ENCODE assay signal across 8 cellular contexts in the genomic region with DNA sequence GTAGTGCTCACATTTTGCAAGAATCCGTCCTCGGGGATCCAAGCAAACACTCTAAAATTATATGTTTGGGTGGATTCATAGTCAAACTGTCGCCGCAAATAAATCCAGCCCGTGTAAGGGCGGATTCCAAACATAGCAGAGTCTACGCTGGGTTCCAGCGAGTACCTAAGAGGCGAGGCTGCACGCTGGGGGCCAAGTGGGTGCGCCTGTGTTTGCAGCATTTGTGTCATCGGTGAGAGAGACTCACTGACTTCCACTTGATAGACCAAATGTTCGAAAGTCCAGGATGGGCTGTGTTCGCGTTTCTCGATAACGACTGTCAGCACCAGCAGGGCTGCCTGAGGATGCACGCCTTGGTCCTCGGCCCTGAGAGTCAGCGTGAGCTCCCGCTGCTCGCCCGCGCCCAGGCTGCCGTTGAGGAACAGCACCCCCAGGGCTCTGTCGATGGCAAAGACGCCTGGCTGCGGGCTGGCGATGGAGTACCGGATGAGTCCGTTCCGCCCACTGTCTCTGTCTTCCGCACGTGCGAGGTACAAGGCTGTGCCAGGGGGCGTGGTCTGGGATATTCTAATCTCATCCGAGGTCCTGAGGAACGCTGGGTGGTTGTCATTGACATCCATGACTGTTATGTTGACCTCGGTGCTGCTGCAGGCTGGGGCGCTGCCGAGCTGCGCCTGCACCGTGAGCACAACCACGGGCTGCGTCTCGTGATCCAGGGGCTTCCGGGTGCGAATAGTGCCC.
DNase-seq lines count a peak whose midpoint lies in the region; ATAC-seq, FAIRE-seq and TF ChIP-seq lines count a peak whose summit lies in the region.

No MANE protein-coding gene starts in this region.

- H3K4me3 ChIP-seq in A549 = no peak overlapping the region; the same call in 2 of the 3 replicates

- no peak for TF ChIP-seq EP300 in A549 (IDR thresholded peaks at IDR 0.05)

- no peak overlapping the region for H3K27ac ChIP-seq in A549

- FAIRE-seq in A549 (lab: Jason Lieb, UNC) = no peak

- WGBS in A549 (ENCODE audit: missing lambda C conversion rate) = 10% methylated on average over 9 of the region's 48 CpGs

- peak overlapping the region; percentile 54 for H3K4me2 ChIP-seq in A549

- TF ChIP-seq RAD21 in A549 (conservative IDR thresholded peaks at IDR 0.05 in 1 of 2, IDR thresholded peaks at IDR 0.05 in 1 of 2) = no peak

- no peaks in the 10 kb centered on the region for H3K36me3 Mint-ChIP-seq in activated CD4-positive, alpha-beta T cell treated with anti-CD3 and anti-CD28 coated beads, Interleukin-2, amount 10 ng/mL, durations not matched to agents 7 days and 5 days (ENCODE audit: low read depth)
- no peaks in the 10 kb centered on the region for H3K36me3 Mint-ChIP-seq in natural killer cell treated with Interleukin-12 subunit alpha and Interleukin-12 subunit beta and Interleukin-15 and Interleukin-18, amount 100 ng/mL, for 72 hours

- ATAC-seq in A549 (peak; percentile 24 to 50; a peak in 3 of 6 replicates), GM19395 (IDR thresholded peaks at IDR 0.05; ENCODE audit: unreplicated experiment) (peak; percentile 90), HG03558 (IDR thresholded peaks at IDR 0.05; ENCODE audit: extremely low read depth, unreplicated experiment) (peak; percentile 80)
- ATAC-seq in natural killer cell treated with Interleukin-12 subunit alpha and Interleukin-12 subunit beta and Interleukin-15 and Interleukin-18, amount 100 ng/mL, for 72 hours = peak; percentile 65 to 67

- H3K9me3 ChIP-seq in A549 = no peaks in the 10 kb centered on the region

- peaks cover 13% of the 10 kb centered on the region for H3K4me1 Mint-ChIP-seq in activated CD4-positive, alpha-beta T cell treated with anti-CD3 and anti-CD28 coated beads, Interleukin-2, amount 10 ng/mL, durations not matched to agents 7 days and 5 days
- peaks cover 0 to 4% of the 10 kb centered on the region in 2 donors for H3K4me1 Mint-ChIP-seq in natural killer cell treated with Interleukin-12 subunit alpha and Interleukin-12 subunit beta and Interleukin-15 and Interleukin-18, amount 100 ng/mL, for 72 hours (ENCODE audit: low read depth in 2 of 2)

- H3K4me1 ChIP-seq in A549 = 0 out of 3 replicates have a peak, but pooled peaks cover 3% of the 10 kb centered on the region

- DNase-seq in A549 (ENCODE audit: low read depth in 1 of 2, low spot score in 1 of 2) (peak in 1 of 2 experiments; percentile 1), ecto neural progenitor cell (ENCODE audit: low spot score) (peak; percentile 74), superior temporal gyrus (ENCODE audit: extremely low spot score) (peak; percentile 48), cerebellar nuclear complex (lab: John Stamatoyannopoulos, UW) (no peak)
- peak; percentile 66 for DNase-seq in activated CD4-positive, alpha-beta T cell treated with anti-CD3 and anti-CD28 coated beads, Interleukin-2, amount 10 ng/mL, durations not matched to agents 7 days and 5 days
- no peak for DNase-seq in natural killer cell treated with Interleukin-12 subunit alpha and Interleukin-12 subunit beta and Interleukin-15 and Interleukin-18, amount 100 ng/mL, for 72 hours (ENCODE audit: low spot score)

- TF ChIP-seq POLR2A in A549 (IDR thresholded peaks at IDR 0.05; ENCODE audit: low read length) = no peak

- no peaks in the 10 kb centered on the region for H3K9me3 Mint-ChIP-seq in activated CD4-positive, alpha-beta T cell treated with anti-CD3 and anti-CD28 coated beads, Interleukin-2, amount 10 ng/mL, durations not matched to agents 7 days and 5 days
- H3K9me3 Mint-ChIP-seq in natural killer cell treated with Interleukin-12 subunit alpha and Interleukin-12 subunit beta and Interleukin-15 and Interleukin-18, amount 100 ng/mL, for 72 hours = no peaks in the 10 kb centered on the region

- CTCF ChIA-PET in A549 (lab: Yijun Ruan, JAX) = no interaction called here
- CTCF ChIA-PET in activated CD4-positive, alpha-beta T cell treated with anti-CD3 and anti-CD28 coated beads, Interleukin-2, amount 10 ng/mL, durations not matched to agents 7 days and 5 days (lab: Charles Lee) = interaction anchor here (0.6 to 0.7 kb wide), 2 partner anchors 11 to 41 kb away, joined by 3 to 6 read pairs; no protein-coding TSS in a partner anchor

- TF ChIP-seq CTCF in A549 (IDR thresholded peaks at IDR 0.05) = no peak

- H3K27me3 Mint-ChIP-seq in activated CD4-positive, alpha-beta T cell treated with anti-CD3 and anti-CD28 coated beads, Interleukin-2, amount 10 ng/mL, durations not matched to agents 7 days and 5 days = peaks cover 51% of the 10 kb centered on the region
- H3K27me3 Mint-ChIP-seq in natural killer cell treated with Interleukin-12 subunit alpha and Interleukin-12 subunit beta and Interleukin-15 and Interleukin-18, amount 100 ng/mL, for 72 hours = peaks cover 0 to 4% of the 10 kb centered on the region in 2 donors

- POLR2A ChIA-PET in A549 (lab: Yijun Ruan, JAX) = no interaction called here
- POLR2A ChIA-PET in activated CD4-positive, alpha-beta T cell treated with anti-CD3 and anti-CD28 coated beads, Interleukin-2, amount 10 ng/mL, durations not matched to agents 7 days and 5 days (lab: Charles Lee) = interaction anchor here (0.6 kb wide), 1 partner anchor 33 kb away, joined by 3 read pairs; no protein-coding TSS in a partner anchor

- peak overlapping the region; percentile 66 for H3K4me3 Mint-ChIP-seq in activated CD4-positive, alpha-beta T cell treated with anti-CD3 and anti-CD28 coated beads, Interleukin-2, amount 10 ng/mL, durations not matched to agents 7 days and 5 days
- H3K4me3 Mint-ChIP-seq in natural killer cell treated with Interleukin-12 subunit alpha and Interleukin-12 subunit beta and Interleukin-15 and Interleukin-18, amount 100 ng/mL, for 72 hours = peak overlapping the region; percentile 44

- H3K27ac Mint-ChIP-seq in activated CD4-positive, alpha-beta T cell treated with anti-CD3 and anti-CD28 coated beads, Interleukin-2, amount 10 ng/mL, durations not matched to agents 7 days and 5 days = peak overlapping the region; percentile 43
- no peak overlapping the region for H3K27ac Mint-ChIP-seq in natural killer cell treated with Interleukin-12 subunit alpha and Interleukin-12 subunit beta and Interleukin-15 and Interleukin-18, amount 100 ng/mL, for 72 hours

TF ChIP-seq in A549, 52 proteins besides CTCF, POLR2A, EP300 and RAD21:
- TF ChIP-seq JUNB (IDR thresholded peaks at IDR 0.05) (no peak), GATA3 (IDR thresholded peaks at IDR 0.05; ENCODE audit: borderline replicate concordance) (no peak), RFX5 (IDR thresholded peaks at IDR 0.05) (no peak), PHF8 (IDR thresholded peaks at IDR 0.05; ENCODE audit: borderline replicate concordance, low read depth) (no peak)

Comparison
In these comparisons a context has a peak if more than half of its experiments do, and no peak if none do; other contexts are left out.
1. ATAC-seq: peak in every context shown above with its lines; median percentile 90 in GM19395; 80 in HG03558; 66 in natural killer cell treated with Interleukin-12 subunit alpha and Interleukin-12 subunit beta and Interleukin-15 and Interleukin-18, amount 100 ng/mL, for 72 hours; 37 in A549.
2. DNase-seq: peak in activated CD4-positive, alpha-beta T cell treated with anti-CD3 and anti-CD28 coated beads, Interleukin-2, amount 10 ng/mL, durations not matched to agents 7 days and 5 days (single experiment), ecto neural progenitor cell (single experiment) and superior temporal gyrus (single experiment); none in natural killer cell treated with Interleukin-12 subunit alpha and Interleukin-12 subunit beta and Interleukin-15 and Interleukin-18, amount 100 ng/mL, for 72 hours (single experiment) and cerebellar nuclear complex (0 of 2).